Comparison of ENCODE assay signal across 8 cellular contexts in genomic region chr1:43454270-43455011, GRCh38. TPM values are rescaled to one million over a fixed set of nuclear protein-coding genes. Genes with fewer than 3 reads are reported as not detected.
A peak's percentile ranks its signal among the peaks of the same experiment; 100 is the strongest.
DNase-seq lines count a peak whose midpoint lies in the region; ATAC-seq and TF ChIP-seq lines count a peak whose summit lies in the region.

No MANE protein-coding gene starts in this region.

- H3K36me3 Mint-ChIP-seq in natural killer cell treated with Interleukin-12 subunit alpha and Interleukin-12 subunit beta and Interleukin-15 and Interleukin-18, amount 100 ng/mL, for 72 hours: no peaks in the 10 kb centered on the region

- peak overlapping the region; percentile 59 to 79 for H3K27ac Mint-ChIP-seq in natural killer cell treated with Interleukin-12 subunit alpha and Interleukin-12 subunit beta and Interleukin-15 and Interleukin-18, amount 100 ng/mL, for 72 hours

- peaks cover 16 to 19% of the 10 kb centered on the region in 2 donors for H3K4me1 Mint-ChIP-seq in natural killer cell treated with Interleukin-12 subunit alpha and Interleukin-12 subunit beta and Interleukin-15 and Interleukin-18, amount 100 ng/mL, for 72 hours (ENCODE audit: low read depth in 2 of 2)

- H3K27me3 Mint-ChIP-seq in natural killer cell treated with Interleukin-12 subunit alpha and Interleukin-12 subunit beta and Interleukin-15 and Interleukin-18, amount 100 ng/mL, for 72 hours: peaks cover 31 to 37% of the 10 kb centered on the region in 2 donors

- peak overlapping the region; percentile 86 for H3K4me3 Mint-ChIP-seq in natural killer cell treated with Interleukin-12 subunit alpha and Interleukin-12 subunit beta and Interleukin-15 and Interleukin-18, amount 100 ng/mL, for 72 hours

- no peak for TF ChIP-seq CTCF in AG09319 (IDR thresholded peaks at IDR 0.05; ENCODE audit: low read depth, low read length)

- peak; percentile 60 for DNase-seq in AG09319 (ENCODE audit: extremely low read depth, low read depth)
- DNase-seq in HUDEP-2 (lab: John Stamatoyannopoulos, UW; ENCODE audit: unreplicated experiment in 76 of 76): peak in 62 of 76 experiments; percentile 8 to 76 (median 43)
- DNase-seq in OCI-M2 (lab: John Stamatoyannopoulos, UW; ENCODE audit: unreplicated experiment): peak; percentile 42
- DNase-seq in activated gamma-delta T cell treated with anti-CD3 and anti-CD28 coated beads, Interleukin-2, amount 50 U/mL, for 16 hours (ENCODE audit: low read depth): peak; percentile 12
- DNase-seq in fibroblast of the conjunctiva (ENCODE audit: low read depth): peak; percentile 65
- DNase-seq in natural killer cell treated with Interleukin-12 subunit alpha and Interleukin-12 subunit beta and Interleukin-15 and Interleukin-18, amount 100 ng/mL, for 72 hours (ENCODE audit: low spot score): peak; percentile 74
- DNase-seq in superior temporal gyrus (ENCODE audit: extremely low spot score): peak; percentile 84

- H3K9me3 Mint-ChIP-seq in natural killer cell treated with Interleukin-12 subunit alpha and Interleukin-12 subunit beta and Interleukin-15 and Interleukin-18, amount 100 ng/mL, for 72 hours: no peaks in the 10 kb centered on the region

- ATAC-seq in GM19324 (IDR thresholded peaks at IDR 0.05; ENCODE audit: low FRiP score, unreplicated experiment): peak; percentile 63
- peak; percentile 85 to 90 for ATAC-seq in natural killer cell treated with Interleukin-12 subunit alpha and Interleukin-12 subunit beta and Interleukin-15 and Interleukin-18, amount 100 ng/mL, for 72 hours

RNA-seq across cellular contexts. Expression of gene HYI, which starts 0.7 kb away (rescaled TPM):
- 10 to 100 TPM; 13.4 to 15.0 TPM for total RNA-seq in natural killer cell treated with Interleukin-12 subunit alpha and Interleukin-12 subunit beta and Interleukin-15 and Interleukin-18, amount 100 ng/mL, for 72 hours

Comparison
In these comparisons a context has a peak if more than half of its experiments do, and no peak if none do; other contexts are left out.
1. Peak in every context shown above with its lines: DNase-seq and ATAC-seq.
2. DNase-seq: peak in every context shown above with its lines; median percentile 84 in superior temporal gyrus; 74 in natural killer cell treated with Interleukin-12 subunit alpha and Interleukin-12 subunit beta and Interleukin-15 and Interleukin-18, amount 100 ng/mL, for 72 hours; 65 in fibroblast of the conjunctiva; 60 in AG09319; 43 in HUDEP-2; 42 in OCI-M2; 12 in activated gamma-delta T cell treated with anti-CD3 and anti-CD28 coated beads, Interleukin-2, amount 50 U/mL, for 16 hours.